Comparison of ENCODE assay signal across 10 cellular contexts in the genomic region with DNA sequence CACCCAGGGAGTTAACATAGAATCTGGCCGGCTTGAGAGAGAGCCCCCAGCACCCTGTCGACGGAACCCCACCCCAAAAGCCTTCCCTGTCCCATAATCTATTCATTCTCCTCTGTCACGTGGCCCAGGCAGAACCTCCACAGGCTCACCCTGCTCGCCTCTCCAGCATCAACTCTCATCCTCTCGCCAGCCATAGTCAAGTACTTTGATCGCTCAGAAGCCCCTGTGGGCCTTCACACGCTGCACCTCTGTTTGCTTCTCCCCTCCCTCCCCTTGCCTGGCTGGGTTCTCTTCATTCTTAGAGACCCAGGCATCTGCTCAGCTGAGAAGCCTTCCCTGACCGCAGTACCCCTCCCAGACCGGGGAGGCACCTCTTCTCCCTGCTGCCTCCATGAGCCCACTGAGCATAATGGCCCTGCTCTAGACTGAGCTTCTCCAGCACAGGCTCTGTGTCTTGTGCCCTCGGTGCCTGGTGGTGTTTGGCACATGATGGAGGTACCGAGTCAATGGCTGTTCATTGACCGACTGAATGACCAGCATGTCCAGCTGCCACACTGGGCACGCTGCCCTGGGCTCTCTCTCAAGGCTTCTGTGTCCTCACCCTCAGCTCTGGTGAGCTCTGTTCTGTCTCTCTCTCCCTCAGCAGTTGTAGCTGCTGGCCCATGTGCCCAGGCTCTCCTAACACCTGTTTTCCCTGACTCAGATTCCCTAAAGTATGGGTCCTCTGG. TPM values are rescaled to one million over a fixed set of nuclear protein-coding genes. Genes with fewer than 3 reads are reported as not detected.
A peak's percentile ranks its signal among the peaks of the same experiment; 100 is the strongest.
DNase-seq lines count a peak whose midpoint lies in the region; ATAC-seq, FAIRE-seq and TF ChIP-seq lines count a peak whose summit lies in the region.
"Had no signal": no experiment of that assay in that cellular context is flagged by ENCODE, and none has a peak within 500 bp of the region (broad histone marks: within the 10 kb centered on the region; RNA-seq: fewer than 3 reads in every experiment).

No MANE protein-coding gene starts in this region.

- no peak overlapping the region for H3K27ac ChIP-seq in HepG2 (ENCODE audit: extremely low read length, insufficient read depth, low read length)
- no peak overlapping the region for H3K27ac ChIP-seq in right lobe of liver
- no peak overlapping the region for H3K27ac ChIP-seq in neural progenitor cell
- peak overlapping the region in 1 of 2 donors; percentile 75 for H3K27ac ChIP-seq in aorta (ENCODE audit: low read depth in 1 of 2, low read length in 2 of 2)
- H3K27ac ChIP-seq in SJCRH30: no peak overlapping the region

- no peak for TF ChIP-seq EP300 in HepG2 (IDR thresholded peaks at IDR 0.05; ENCODE audit: low read depth in 2 of 2, low read length in 2 of 2)
- no peak for TF ChIP-seq EP300 in HepG2 (CRISPR knock-in tag; IDR thresholded peaks at IDR 0.05; ENCODE audit: borderline replicate concordance)

- no peak for TF ChIP-seq CTCF in HepG2 (CRISPR knock-in tag; IDR thresholded peaks at IDR 0.05)
- no peak for TF ChIP-seq CTCF in right lobe of liver (IDR thresholded peaks at IDR 0.05)
- no peak for TF ChIP-seq CTCF in endothelial cell (IDR thresholded peaks at IDR 0.05; ENCODE audit: unreplicated experiment)
- TF ChIP-seq CTCF in neural progenitor cell (IDR thresholded peaks at IDR 0.05): no peak

- peaks cover 4% of the 10 kb centered on the region for H3K4me1 Mint-ChIP-seq in endothelial cell (ENCODE audit: unreplicated experiment)
- H3K4me1 Mint-ChIP-seq in neural progenitor cell: peaks cover 17% of the 10 kb centered on the region

- FAIRE-seq in HepG2 (lab: Jason Lieb, UNC): no peak

- TF ChIP-seq POLR2A in HepG2 (IDR thresholded peaks at IDR 0.05; ENCODE audit: insufficient read depth in 1 of 2, low read depth in 2 of 2, low read length in 2 of 2) (no peak), right lobe of liver (IDR thresholded peaks at IDR 0.05) (no peak)

- no TSS peak for BruUV-seq in HepG2 (replicated peaks; lab: Mats Ljungman, UMichigan)

- H3K9me3 Mint-ChIP-seq in endothelial cell (ENCODE audit: unreplicated experiment) (no peaks in the 10 kb centered on the region), neural progenitor cell (no peaks in the 10 kb centered on the region)

- ATAC-seq in HepG2 (no peak), right lobe of liver (no peak), aorta (ENCODE audit: low FRiP score) (no peak), GM21367 (IDR thresholded peaks at IDR 0.05; ENCODE audit: unreplicated experiment) (no peak)
- ATAC-seq: activated CD8-positive, alpha-beta memory T cell treated with anti-CD3 and anti-CD28 coated beads, Interleukin-2, amount 10 ng/mL, durations not matched to agents 7 days and 5 days had no signal

- H3K79me2 ChIP-seq in HepG2 (ENCODE audit: insufficient read depth, low read length) (no peaks in the 10 kb centered on the region), neural progenitor cell (ENCODE audit: low read depth) (no peaks in the 10 kb centered on the region)

- H3K9ac ChIP-seq in HepG2 (ENCODE audit: insufficient read depth, low read depth, low read length) (no peak overlapping the region), neural progenitor cell (no peak overlapping the region)

- H4K20me1 ChIP-seq in HepG2 (ENCODE audit: insufficient read depth, low read length) (no peaks in the 10 kb centered on the region), neural progenitor cell (ENCODE audit: low read depth) (peaks cover 10% of the 10 kb centered on the region)

- POLR2A ChIA-PET in HepG2 (lab: Yijun Ruan, JAX): no interaction called here

- H3K4me2 ChIP-seq in HepG2 (ENCODE audit: low read depth, low read length): no peak overlapping the region
- no peak overlapping the region for H3K4me2 ChIP-seq in neural progenitor cell

- 92% methylated on average over 14 of the region's 14 CpGs for WGBS in HepG2 (ENCODE audit: low lambda C conversion rate)
- 89% methylated on average over 9 of the region's 14 CpGs for WGBS in right lobe of liver (ENCODE audit: insufficient coverage, low coverage, low lambda C conversion rate, missing lambda C conversion rate)
- 73 to 74% methylated on average over 14 of the region's 14 CpGs for WGBS in aorta, 2 donors

- peak overlapping the region; percentile 18 for H3K4me3 Mint-ChIP-seq in endothelial cell (ENCODE audit: unreplicated experiment)
- H3K4me3 Mint-ChIP-seq in neural progenitor cell: no peak overlapping the region
- H3K4me3 Mint-ChIP-seq: activated CD8-positive, alpha-beta memory T cell treated with anti-CD3 and anti-CD28 coated beads, Interleukin-2, amount 10 ng/mL, durations not matched to agents 7 days and 5 days had no signal

- intact Hi-C loops in HepG2 (cut with micrococcal nuclease; ENCODE audit: unreplicated experiment): no loop called here
- intact Hi-C loops in right lobe of liver (cut with DNase I): loop anchor here in 1 of 2 donors (10.0 kb wide), 1 partner anchor 231 kb away; no protein-coding TSS in a partner anchor
- intact Hi-C loops in aorta (cut with DNase I): loop anchor here (2.0 to 10.0 kb wide), 2 partner anchors 231 to 401 kb away; a partner anchor contains a TSS

- no peak for TF ChIP-seq RAD21 in HepG2 (CRISPR knock-in tag; IDR thresholded peaks at IDR 0.05)

- H3K36me3 ChIP-seq in HepG2 (replicated peaks in 1 of 2; ENCODE audit: control insufficient read depth in 1 of 2, insufficient read depth in 2 of 2, low read length in 2 of 2) (peaks cover 11 to 22% of the 10 kb centered on the region in 2 experiments), right lobe of liver (peaks cover 0 to 6% (median under 1%) of the 10 kb centered on the region in 4 donors), neural progenitor cell (no peaks in the 10 kb centered on the region), aorta (ENCODE audit: control insufficient read depth in 1 of 2, insufficient read depth in 2 of 2, low read length in 1 of 2) (peaks cover 0 to 1% of the 10 kb centered on the region in 2 donors), SJCRH30 (peaks cover 6% of the 10 kb centered on the region; the same call in 1 of the 2 replicates)

- no peaks in the 10 kb centered on the region for H3F3A ChIP-seq in neural progenitor cell (ENCODE audit: low read depth)

- DNase-seq in HepG2 (ENCODE audit: low spot score): no peak
- no peak for DNase-seq in right lobe of liver
- DNase-seq in endothelial cell (ENCODE audit: low spot score): no peak
- no peak for DNase-seq in neural progenitor cell (ENCODE audit: low spot score)
- DNase-seq in aorta: peak; percentile 44 to 72
- no peak for DNase-seq in stimulated activated naive CD4-positive, alpha-beta T cell (lab: John Stamatoyannopoulos, UW)
- DNase-seq in SJCRH30: no peak
- DNase-seq: activated CD8-positive, alpha-beta memory T cell treated with anti-CD3 and anti-CD28 coated beads, Interleukin-2, amount 10 ng/mL, durations not matched to agents 7 days and 5 days; KBM-7 had no signal

- CTCF ChIA-PET in HepG2 (lab: Yijun Ruan, JAX; ENCODE audit: low intra/inter-chr PET ratio, low total read pairs): no interaction called here

- in situ Hi-C loops in HepG2 (cut with HindIII; ENCODE audit: extremely low pct_ligation_motif_present, low pct_unique_long_range_greater_than_20kb): no loop called here

- H3K27ac Mint-ChIP-seq in endothelial cell (ENCODE audit: unreplicated experiment) (peak overlapping the region; percentile 64), neural progenitor cell (peak overlapping the region; percentile 78)

- no peak overlapping the region for H2AFZ ChIP-seq in HepG2 (ENCODE audit: low read length)
- no peak overlapping the region for H2AFZ ChIP-seq in neural progenitor cell (replicated peaks)

- no peak overlapping the region for H3K4me3 ChIP-seq in HepG2 (replicated peaks in 1 of 3; ENCODE audit: insufficient read depth in 1 of 3, low read depth in 2 of 3, low read length in 3 of 3)
- no peak overlapping the region for H3K4me3 ChIP-seq in right lobe of liver
- no peak overlapping the region for H3K4me3 ChIP-seq in neural progenitor cell
- H3K4me3 ChIP-seq in aorta (ENCODE audit: low read length in 2 of 2): no peak overlapping the region
- no peak overlapping the region for H3K4me3 ChIP-seq in SJCRH30

- H3K9me3 ChIP-seq in HepG2 (ENCODE audit: low read length) (no peaks in the 10 kb centered on the region), right lobe of liver (no peaks in the 10 kb centered on the region), neural progenitor cell (ENCODE audit: low read depth) (no peaks in the 10 kb centered on the region), aorta (ENCODE audit: control insufficient read depth, low read length) (no peaks in the 10 kb centered on the region), SJCRH30 (replicated peaks) (no peaks in the 10 kb centered on the region)

- H3K4me1 ChIP-seq in HepG2 (ENCODE audit: insufficient read depth, low read length) (no peaks in the 10 kb centered on the region), right lobe of liver (peaks cover 0 to 5% (median 0%) of the 10 kb centered on the region in 4 donors), neural progenitor cell (no peaks in the 10 kb centered on the region), aorta (ENCODE audit: control insufficient read depth in 1 of 2, insufficient read depth in 2 of 2, low read length in 2 of 2) (no peaks in the 10 kb centered on the region), SJCRH30 (peaks cover 6% of the 10 kb centered on the region; the same call in 1 of the 2 replicates)

- no peaks in the 10 kb centered on the region for H3K27me3 ChIP-seq in HepG2 (ENCODE audit: control insufficient read depth in 1 of 2, insufficient read depth in 2 of 2, low read length in 2 of 2)
- H3K27me3 ChIP-seq in right lobe of liver: no peaks in the 10 kb centered on the region
- H3K27me3 ChIP-seq in neural progenitor cell: no peaks in the 10 kb centered on the region
- H3K27me3 ChIP-seq in aorta (ENCODE audit: control insufficient read depth in 1 of 2, insufficient read depth in 2 of 2, low read length in 1 of 2): no peaks in the 10 kb centered on the region
- no peaks in the 10 kb centered on the region for H3K27me3 ChIP-seq in SJCRH30

- peaks cover 13% of the 10 kb centered on the region for H3K27me3 Mint-ChIP-seq in endothelial cell (ENCODE audit: unreplicated experiment)
- peaks cover 7% of the 10 kb centered on the region for H3K27me3 Mint-ChIP-seq in neural progenitor cell (ENCODE audit: insufficient read depth, low read depth)
- H3K27me3 Mint-ChIP-seq: activated CD8-positive, alpha-beta memory T cell treated with anti-CD3 and anti-CD28 coated beads, Interleukin-2, amount 10 ng/mL, durations not matched to agents 7 days and 5 days had no signal

- H3K36me3 Mint-ChIP-seq in endothelial cell (ENCODE audit: low read depth, unreplicated experiment) (peaks cover 67% of the 10 kb centered on the region), neural progenitor cell (peaks cover 27% of the 10 kb centered on the region)

RNA-seq across cellular contexts. Expression of a gene that starts 33.7 kb away (rescaled TPM):
- total RNA-seq in HepG2 (2016; rRNA removed; fragmentation: Illumina TruSeq; extraction: Trizol): 44.5 and 47.6 TPM in 2 replicates
- 153 and 165 TPM in 2 replicates for total RNA-seq in HepG2 (2016; cell fraction: cytosol; rRNA removed; fragmentation: Illumina TruSeq; extraction: Trizol; ENCODE audit: low read depth)
- 46.5 and 47.5 TPM in 2 replicates for total RNA-seq in HepG2 (2016; cell fraction: insoluble cytoplasmic fraction; rRNA removed; fragmentation: Illumina TruSeq; extraction: Trizol)
- 152 and 172 TPM in 2 replicates for total RNA-seq in HepG2 (2016; cell fraction: membrane; rRNA removed; fragmentation: Illumina TruSeq; extraction: Trizol)
- 15.9 and 17.5 TPM in 2 replicates for total RNA-seq in HepG2 (2016; cell fraction: nucleus; rRNA removed; fragmentation: Illumina TruSeq; extraction: Trizol)
- 30.8 and 31.0 TPM in 2 replicates for polyA plus RNA-seq in HepG2 (2011; rRNA removed)
- polyA plus RNA-seq in HepG2 (2011; cell fraction: cytosol; rRNA removed): 38.5 and 44.2 TPM in 2 replicates
- polyA plus RNA-seq in HepG2 (2011; cell fraction: nucleus; rRNA removed): 16.9 and 18.1 TPM in 2 replicates
- polyA plus RNA-seq in HepG2 (2012): 31.8 and 34.8 TPM in 2 replicates
- polyA plus RNA-seq in HepG2 (2016; cell fraction: cytosol; fragmentation: Illumina TruSeq; extraction: Trizol; ENCODE audit: low read depth): 204 and 234 TPM in 2 replicates
- polyA plus RNA-seq in HepG2 (2016; cell fraction: insoluble cytoplasmic fraction; fragmentation: Illumina TruSeq; extraction: Trizol; ENCODE audit: low read depth): 54.1 and 61.3 TPM in 2 replicates
- 173 and 198 TPM in 2 replicates for polyA plus RNA-seq in HepG2 (2016; cell fraction: membrane; fragmentation: Illumina TruSeq; extraction: Trizol; ENCODE audit: low read depth)
- polyA plus RNA-seq in HepG2 (2016; cell fraction: nucleus; fragmentation: Illumina TruSeq; extraction: Trizol; ENCODE audit: insufficient read depth, low read depth): 31.1 and 35.7 TPM in 2 replicates
- 5.9 and 22.6 TPM in 2 replicates for polyA minus RNA-seq in HepG2 (2011; rRNA and poly(A)+ RNA removed; ENCODE audit: low replicate concordance)
- 13.4 and 14.9 TPM in 2 replicates for polyA minus RNA-seq in HepG2 (2011; cell fraction: cytosol; rRNA and poly(A)+ RNA removed)
- 9.3 and 9.9 TPM in 2 replicates for polyA minus RNA-seq in HepG2 (2011; cell fraction: nucleus; rRNA and poly(A)+ RNA removed)
- total RNA-seq in right lobe of liver: 10 to 100 TPM; 11.7 to 31.7 (median 21.8) TPM
- total RNA-seq in endothelial cell (ENCODE audit: unreplicated experiment): 184 TPM
- total RNA-seq in neural progenitor cell (ENCODE audit: low replicate concordance): 40.6 and 64.6 TPM in 2 replicates
- total RNA-seq in aorta: 10 to 100 TPM; 80.9 to 85.0 TPM
- 100 to 1,000 TPM; 190 to 247 TPM for polyA plus RNA-seq in aorta
- total RNA-seq in SJCRH30 (2014; rRNA removed; shearing (Covaris generic)): 9.6 and 10.1 TPM in 2 replicates

RNA-seq across cellular contexts. Expression of a gene that starts 35.5 kb away (rescaled TPM):
- total RNA-seq in HepG2 (2016; rRNA removed; fragmentation: Illumina TruSeq; extraction: Trizol): 2.5 and 2.7 TPM in 2 replicates
- 1.3 and 2.8 TPM in 2 replicates for total RNA-seq in HepG2 (2016; cell fraction: cytosol; rRNA removed; fragmentation: Illumina TruSeq; extraction: Trizol; ENCODE audit: low read depth)
- total RNA-seq in HepG2 (2016; cell fraction: insoluble cytoplasmic fraction; rRNA removed; fragmentation: Illumina TruSeq; extraction: Trizol): 2.0 and 2.9 TPM in 2 replicates
- 1.9 and 2.5 TPM in 2 replicates for total RNA-seq in HepG2 (2016; cell fraction: membrane; rRNA removed; fragmentation: Illumina TruSeq; extraction: Trizol)
- 1.4 and 1.6 TPM in 2 replicates for total RNA-seq in HepG2 (2016; cell fraction: nucleus; rRNA removed; fragmentation: Illumina TruSeq; extraction: Trizol)
- polyA plus RNA-seq in HepG2 (2011; rRNA removed): 9.8 and 11.3 TPM in 2 replicates
- 9.6 and 12.4 TPM in 2 replicates for polyA plus RNA-seq in HepG2 (2011; cell fraction: cytosol; rRNA removed)
- polyA plus RNA-seq in HepG2 (2011; cell fraction: nucleus; rRNA removed): 13.3 and 16.8 TPM in 2 replicates
- 5.1 and 6.0 TPM in 2 replicates for polyA plus RNA-seq in HepG2 (2012)
- 2.7 and 3.0 TPM in 2 replicates for polyA plus RNA-seq in HepG2 (2016; cell fraction: cytosol; fragmentation: Illumina TruSeq; extraction: Trizol; ENCODE audit: low read depth)
- 4.0 and 4.3 TPM in 2 replicates for polyA plus RNA-seq in HepG2 (2016; cell fraction: insoluble cytoplasmic fraction; fragmentation: Illumina TruSeq; extraction: Trizol; ENCODE audit: low read depth)
- polyA plus RNA-seq in HepG2 (2016; cell fraction: membrane; fragmentation: Illumina TruSeq; extraction: Trizol; ENCODE audit: low read depth): 3.2 TPM in 2 replicates
- 4.3 and 4.8 TPM in 2 replicates for polyA plus RNA-seq in HepG2 (2016; cell fraction: nucleus; fragmentation: Illumina TruSeq; extraction: Trizol; ENCODE audit: insufficient read depth, low read depth)
- polyA minus RNA-seq in HepG2 (2011; rRNA and poly(A)+ RNA removed; ENCODE audit: low replicate concordance): 7.0 and 23.8 TPM in 2 replicates
- 2.5 and 2.9 TPM in 2 replicates for polyA minus RNA-seq in HepG2 (2011; cell fraction: cytosol; rRNA and poly(A)+ RNA removed)
- 2.5 and 2.8 TPM in 2 replicates for polyA minus RNA-seq in HepG2 (2011; cell fraction: nucleus; rRNA and poly(A)+ RNA removed)
- total RNA-seq in right lobe of liver: 1 to 10 TPM; 2.2 to 8.6 (median 3.7) TPM
- total RNA-seq in endothelial cell (ENCODE audit: unreplicated experiment): 137 TPM
- 29.7 and 52.5 TPM in 2 replicates for total RNA-seq in neural progenitor cell (ENCODE audit: low replicate concordance)
- 10 to 100 TPM in 1 of 2 donors, 1 to 10 TPM in 1; 6.1 to 16.4 TPM for total RNA-seq in aorta
- polyA plus RNA-seq in aorta: 10 to 100 TPM in 1 of 2 donors, 1 to 10 TPM in 1; 2.8 to 15.3 TPM
- total RNA-seq in SJCRH30 (2014; rRNA removed; shearing (Covaris generic)): 17.9 and 19.0 TPM in 2 replicates

Comparison
In these comparisons a context has a peak if more than half of its experiments do, and no peak if none do; other contexts are left out.
1. DNase-seq: peak in aorta (2 of 2); none in HepG2 (single experiment), right lobe of liver (0 of 3), endothelial cell (single experiment), neural progenitor cell (single experiment), stimulated activated naive CD4-positive, alpha-beta T cell (0 of 6) and SJCRH30 (0 of 2).